ENCODE assay signal across 23 cellular contexts in genomic region chr9:69214939-69215338, GRCh38.
"Had no signal": no experiment of that assay in that cellular context is flagged by ENCODE, and none has a peak within 500 bp of the region (broad histone marks: within the 10 kb centered on the region; RNA-seq: fewer than 3 reads in every experiment).

No MANE protein-coding gene starts in this region.

- H3K27ac ChIP-seq: Peyer's patch, RWPE1, SJSA1 had no signal

- H3K36me3 ChIP-seq: MG63 had no signal

- H3K27ac Mint-ChIP-seq: activated CD8-positive, alpha-beta memory T cell treated with anti-CD3 and anti-CD28 coated beads, Interleukin-2, amount 10 ng/mL, durations not matched to agents 7 days and 5 days; activated naive CD4-positive, alpha-beta T cell treated with anti-CD3 and anti-CD28 coated beads, Interleukin-2, amount 50 U/mL, for 24 hours; activated T-cell treated with anti-CD3 and anti-CD28 coated beads, Interleukin-2, amount 50 U/mL, for 24 hours; activated T-helper 1 cell treated with anti-CD3 and anti-CD28 coated beads, Interleukin-12 subunit alpha, Interleukin-12 subunit beta, Interleukin-2, Interleukin-4 antibody, amounts not matched to agents 30 ng/mL and 10 ng/mL and 1 ng/mL, durations not matched to agents 14 hours and 24 hours and 36 hours; T-helper 1 cell treated with Interleukin-12 subunit alpha and Interleukin-12 subunit beta and Interleukin-4 antibody, amounts not matched to agents 30 μg/mL and 1 μg/mL, for 36 hours had no signal

- H3K27me3 Mint-ChIP-seq: activated CD8-positive, alpha-beta memory T cell treated with anti-CD3 and anti-CD28 coated beads, Interleukin-2, amount 10 ng/mL, durations not matched to agents 7 days and 5 days; activated naive CD4-positive, alpha-beta T cell treated with anti-CD3 and anti-CD28 coated beads, Interleukin-2, amount 50 U/mL, for 24 hours; activated T-cell treated with anti-CD3 and anti-CD28 coated beads, Interleukin-2, amount 50 U/mL, for 24 hours; IgD-negative memory B cell had no signal

- DNase-seq: activated CD4-positive, alpha-beta T cell treated with anti-CD3 and anti-CD28 coated beads for 4 hours; activated CD4-positive, alpha-beta T cell treated with anti-CD3 and anti-CD28 coated beads, Interleukin-2, amount 50 U/mL, for 4 hours; activated CD8-positive, alpha-beta memory T cell treated with anti-CD3 and anti-CD28 coated beads, Interleukin-2, amount 10 ng/mL, durations not matched to agents 7 days and 5 days; activated effector memory CD4-positive, alpha-beta T cell treated with Interleukin-2 at 50 U/mL for 16 hours; activated naive CD4-positive, alpha-beta T cell; activated T-cell treated with anti-CD3 and anti-CD28 coated beads, Interleukin-2, amount 50 U/mL, for 24 hours; aorta; MG63; MV-4-11; NCI-H1105; NCI-H1436; NCI-H187; NCI-H2081; NCI-H510A treated with DMSO at 0.1 percent for 48 hours; Peyer's patch; SHP77 had no signal

- H3K4me1 ChIP-seq: Peyer's patch, SJSA1 had no signal

- H3K9me3 ChIP-seq: MG63, Peyer's patch, SJSA1 had no signal

- H3K4me3 ChIP-seq: MG63, Peyer's patch, SJSA1 had no signal

- ATAC-seq: activated CD4-positive, CD25-positive, alpha-beta regulatory T cell treated with anti-CD3 and anti-CD28 coated beads, Interleukin-2, amount 50 U/mL, for 24 hours; activated CD8-positive, alpha-beta memory T cell treated with anti-CD3 and anti-CD28 coated beads, Interleukin-2, amount 10 ng/mL, durations not matched to agents 7 days and 5 days had no signal

- H3K4me3 Mint-ChIP-seq: activated CD8-positive, alpha-beta memory T cell treated with anti-CD3 and anti-CD28 coated beads, Interleukin-2, amount 10 ng/mL, durations not matched to agents 7 days and 5 days; activated naive CD4-positive, alpha-beta T cell treated with anti-CD3 and anti-CD28 coated beads, Interleukin-2, amount 50 U/mL, for 24 hours; activated T-cell treated with anti-CD3 and anti-CD28 coated beads, Interleukin-2, amount 50 U/mL, for 24 hours; activated T-helper 1 cell treated with anti-CD3 and anti-CD28 coated beads, Interleukin-12 subunit alpha, Interleukin-12 subunit beta, Interleukin-2, Interleukin-4 antibody, amounts not matched to agents 30 ng/mL and 10 ng/mL and 1 ng/mL, durations not matched to agents 14 hours and 24 hours and 36 hours; IgD-negative memory B cell; T-helper 1 cell treated with Interleukin-12 subunit alpha and Interleukin-12 subunit beta and Interleukin-4 antibody, amounts not matched to agents 30 μg/mL and 1 μg/mL, for 36 hours had no signal

- H3K36me3 Mint-ChIP-seq: activated CD8-positive, alpha-beta memory T cell treated with anti-CD3 and anti-CD28 coated beads, Interleukin-2, amount 10 ng/mL, durations not matched to agents 7 days and 5 days had no signal

- H3K4me1 Mint-ChIP-seq: activated CD8-positive, alpha-beta memory T cell treated with anti-CD3 and anti-CD28 coated beads, Interleukin-2, amount 10 ng/mL, durations not matched to agents 7 days and 5 days; activated naive CD4-positive, alpha-beta T cell treated with anti-CD3 and anti-CD28 coated beads, Interleukin-2, amount 50 U/mL, for 24 hours; IgD-negative memory B cell had no signal

- H3K27me3 ChIP-seq: MG63, Peyer's patch, SJSA1 had no signal

- H3K9me3 Mint-ChIP-seq: activated naive CD4-positive, alpha-beta T cell treated with anti-CD3 and anti-CD28 coated beads, Interleukin-2, amount 50 U/mL, for 24 hours; activated T-cell treated with anti-CD3 and anti-CD28 coated beads, Interleukin-2, amount 50 U/mL, for 24 hours; activated T-helper 1 cell treated with anti-CD3 and anti-CD28 coated beads, Interleukin-12 subunit alpha, Interleukin-12 subunit beta, Interleukin-2, Interleukin-4 antibody, amounts not matched to agents 30 ng/mL and 10 ng/mL and 1 ng/mL, durations not matched to agents 14 hours and 24 hours and 36 hours; IgD-negative memory B cell; T-helper 1 cell treated with Interleukin-12 subunit alpha and Interleukin-12 subunit beta and Interleukin-4 antibody, amounts not matched to agents 30 μg/mL and 1 μg/mL, for 36 hours had no signal
